Comparison of ENCODE assay signal across 23 cellular contexts in genomic region chr3:172271386-172271976, GRCh38.
"Had no signal": no experiment of that assay in that cellular context is flagged by ENCODE, and none has a peak within 500 bp of the region (broad histone marks: within the 10 kb centered on the region; RNA-seq: fewer than 3 reads in every experiment).

No MANE protein-coding gene starts in this region.

- H3K9me3 ChIP-seq: adrenal gland, breast epithelium, gastrocnemius medialis, neutrophil, ovary, prostate gland, tibial nerve had no signal

- DNase-seq: activated CD4-positive, alpha-beta T cell treated with anti-CD3 and anti-CD28 coated beads, Interleukin-2, amount 10 ng/mL, durations not matched to agents 7 days and 5 days; activated T-cell treated with anti-CD3 and anti-CD28 coated beads, Interleukin-2, amount 50 U/mL, for 1 hour; adrenal gland; effector memory CD4-positive, alpha-beta T cell; gastrocnemius medialis; hippocampal formation; left ventricle myocardium superior; mammary epithelial cell; ovary; stimulated activated CD4-positive, alpha-beta T cell treated with anti-CD3 and anti-CD28 coated beads, Interleukin-1b, Interleukin-23, amount 100 ng/mL, for 48 hours had no signal

- H3K4me3 Mint-ChIP-seq: activated CD4-positive, alpha-beta T cell treated with anti-CD3 and anti-CD28 coated beads, Interleukin-2, amount 10 ng/mL, durations not matched to agents 7 days and 5 days; central memory CD8-positive, alpha-beta T cell; mesothelial cell of epicardium; nephron; stimulated activated naive CD8-positive, alpha-beta T cell treated with anti-CD3 and anti-CD28 coated beads, Interleukin-15, Interleukin-2, amounts not matched to agents 100 ng/mL and 50 ng/mL, for 24 hours had no signal

- H3K9me3 Mint-ChIP-seq: activated CD4-positive, alpha-beta T cell treated with anti-CD3 and anti-CD28 coated beads, Interleukin-2, amount 10 ng/mL, durations not matched to agents 7 days and 5 days; activated naive CD4-positive, alpha-beta T cell treated with anti-CD3 and anti-CD28 coated beads, Interleukin-2, amount 50 U/mL, for 72 hours; central memory CD8-positive, alpha-beta T cell; nephron; stimulated activated naive CD8-positive, alpha-beta T cell treated with anti-CD3 and anti-CD28 coated beads, Interleukin-15, Interleukin-2, amounts not matched to agents 100 ng/mL and 50 ng/mL, for 24 hours had no signal

- H3K27ac Mint-ChIP-seq: activated CD4-positive, alpha-beta T cell treated with anti-CD3 and anti-CD28 coated beads, Interleukin-2, amount 10 ng/mL, durations not matched to agents 7 days and 5 days; activated naive CD4-positive, alpha-beta T cell treated with anti-CD3 and anti-CD28 coated beads, Interleukin-2, amount 50 U/mL, for 72 hours; mesothelial cell of epicardium; stimulated activated naive CD8-positive, alpha-beta T cell treated with anti-CD3 and anti-CD28 coated beads, Interleukin-15, Interleukin-2, amounts not matched to agents 100 ng/mL and 50 ng/mL, for 24 hours had no signal

- H3K4me1 Mint-ChIP-seq: activated CD4-positive, alpha-beta T cell treated with anti-CD3 and anti-CD28 coated beads, Interleukin-2, amount 10 ng/mL, durations not matched to agents 7 days and 5 days had no signal

- H3K36me3 ChIP-seq: breast epithelium, ovary, prostate gland had no signal

- H3K27ac ChIP-seq: adrenal gland, breast epithelium, ovary, prostate gland, tibial nerve, VCaP had no signal

- H3K27me3 Mint-ChIP-seq: activated CD4-positive, alpha-beta T cell treated with anti-CD3 and anti-CD28 coated beads, Interleukin-2, amount 10 ng/mL, durations not matched to agents 7 days and 5 days; central memory CD8-positive, alpha-beta T cell; stimulated activated naive CD8-positive, alpha-beta T cell treated with anti-CD3 and anti-CD28 coated beads, Interleukin-15, Interleukin-2, amounts not matched to agents 100 ng/mL and 50 ng/mL, for 24 hours had no signal

- ATAC-seq: activated CD4-positive, CD25-positive, alpha-beta regulatory T cell treated with anti-CD3 and anti-CD28 coated beads, Interleukin-2, amount 50 U/mL, for 24 hours; activated naive CD4-positive, alpha-beta T cell treated with anti-CD3 and anti-CD28 coated beads, Interleukin-2, amount 50 U/mL, for 72 hours; esophagus mucosa; left ventricle myocardium superior had no signal

- FAIRE-seq: colon had no signal

- H3K4me3 ChIP-seq: adrenal gland, breast epithelium, gastrocnemius medialis, ovary, prostate gland, tibial nerve had no signal

- H3K27me3 ChIP-seq: adrenal gland, breast epithelium, gastrocnemius medialis, neutrophil, ovary, tibial nerve had no signal

- H3K4me1 ChIP-seq: adrenal gland, breast epithelium, prostate gland had no signal
